21 cellular contexts compared by ENCODE assay signal in genomic region chr1:19397217-19397945, GRCh38.
A peak's percentile ranks its signal among the peaks of the same experiment; 100 is the strongest.
DNase-seq lines count a peak whose midpoint lies in the region; ATAC-seq and TF ChIP-seq lines count a peak whose summit lies in the region.
"Had no signal": no experiment of that assay in that cellular context is flagged by ENCODE, and none has a peak within 500 bp of the region (broad histone marks: within the 10 kb centered on the region; RNA-seq: fewer than 3 reads in every experiment).

No MANE protein-coding gene starts in this region.

- H3K36me3 Mint-ChIP-seq in CD8-positive, alpha-beta T cell = peaks cover 62% of the 10 kb centered on the region

- no peak for TF ChIP-seq EP300 in esophagus muscularis mucosa (IDR thresholded peaks at IDR 0.05)
- no peak for TF ChIP-seq EP300 in tibial nerve (IDR thresholded peaks at IDR 0.05)

- no peak for TF ChIP-seq CTCF in CD8-positive, alpha-beta T cell (IDR thresholded peaks at IDR 0.05)
- TF ChIP-seq CTCF in IMR-90 (conservative IDR thresholded peaks at IDR 0.05; ENCODE audit: low read depth, low read length) (no peak), esophagus muscularis mucosa (IDR thresholded peaks at IDR 0.05) (no peak), tibial nerve (IDR thresholded peaks at IDR 0.05) (no peak)

- H4K5ac ChIP-seq in IMR-90 (ENCODE audit: low read depth, low read length) = peak overlapping the region; percentile 19; the same call in 1 of the 2 replicates

- CTCF ChIA-PET in CD8-positive, alpha-beta T cell (lab: Charles Lee) = no interaction called here
- CTCF ChIA-PET in IMR-90 (lab: Yijun Ruan, JAX) = interaction anchor here (0.6 to 2.2 kb wide), 7 partner anchors 12 to 182 kb away, joined by 3 to 9 read pairs (median 3); no protein-coding TSS in a partner anchor

- dilution Hi-C loops in IMR-90 (cut with HindIII; ENCODE audit: low sequenced_read_pairs, unreplicated experiment) = no loop called here

- H2AK5ac ChIP-seq in IMR-90 (ENCODE audit: low read depth, low read length) = peak overlapping the region; percentile 92

- no peak overlapping the region for H3K9ac ChIP-seq in IMR-90 (ENCODE audit: low read depth, low read length)
- H3K9ac ChIP-seq: neural progenitor cell had no signal

- no peak overlapping the region for H3K4me3 ChIP-seq in CD8-positive, alpha-beta T cell (ENCODE audit: low read depth, low read length)
- H3K4me3 ChIP-seq in IMR-90 (ENCODE audit: insufficient read depth, low read depth, low read length) = no peak overlapping the region
- no peak overlapping the region for H3K4me3 ChIP-seq in esophagus muscularis mucosa
- H3K4me3 ChIP-seq in skin epidermis = no peak overlapping the region
- H3K4me3 ChIP-seq in tibial nerve = no peak overlapping the region
- H3K4me3 ChIP-seq: neural progenitor cell, SK-N-MC, testis had no signal

- no peak overlapping the region for H2AFZ ChIP-seq in IMR-90 (replicated peaks; ENCODE audit: low read length, poor library complexity)
- H2AFZ ChIP-seq: neural progenitor cell had no signal

- peak overlapping the region; percentile 85 for H2BK5ac ChIP-seq in IMR-90 (ENCODE audit: low read depth, low read length, poor library complexity, severe bottlenecking)

- ATAC-seq in CD8-positive, alpha-beta T cell = no peak
- no peak for ATAC-seq in IMR-90 (ENCODE audit: low read depth)
- ATAC-seq: activated CD8-positive, alpha-beta T cell treated with anti-CD3 and anti-CD28 coated beads for 36 hours had no signal

- no peak overlapping the region; the same call in 1 of the 2 replicates for H3K14ac ChIP-seq in IMR-90 (replicated peaks; ENCODE audit: low read depth, low read length)

- H3K27ac ChIP-seq in CD8-positive, alpha-beta T cell (ENCODE audit: low read depth, low read length) = no peak overlapping the region
- H3K27ac ChIP-seq in IMR-90 (ENCODE audit: insufficient read depth, low read length) = peak overlapping the region; percentile 56; the same call in 1 of the 2 replicates
- peak overlapping the region; percentile 88 to 97 (median 92) for H3K27ac ChIP-seq in esophagus muscularis mucosa (replicated peaks in 1 of 4)
- peak overlapping the region in 17 of 21 experiments; percentile 0 to 86 (median 50) for H3K27ac ChIP-seq in skin epidermis
- H3K27ac ChIP-seq in tibial nerve = no peak overlapping the region
- H3K27ac ChIP-seq: C4-2B, neural progenitor cell, SK-N-MC, testis had no signal

- no peaks in the 10 kb centered on the region for H3K27me3 ChIP-seq in CD8-positive, alpha-beta T cell (ENCODE audit: insufficient read depth, low read length)
- no peaks in the 10 kb centered on the region for H3K27me3 ChIP-seq in IMR-90 (ENCODE audit: control insufficient read depth, insufficient read depth, low read length)
- H3K27me3 ChIP-seq in esophagus muscularis mucosa = no peaks in the 10 kb centered on the region
- no peaks in the 10 kb centered on the region for H3K27me3 ChIP-seq in tibial nerve
- H3K27me3 ChIP-seq: neural progenitor cell, testis had no signal

- peak overlapping the region; percentile 85 for H4K91ac ChIP-seq in IMR-90 (ENCODE audit: insufficient read depth, low read depth, low read length)

- no peak overlapping the region for H3K23ac ChIP-seq in IMR-90 (ENCODE audit: low read depth, low read length)

- H3K9me3 Mint-ChIP-seq in CD8-positive, alpha-beta T cell = no peaks in the 10 kb centered on the region
- H3K9me3 Mint-ChIP-seq: activated CD8-positive, alpha-beta T cell treated with anti-CD3 and anti-CD28 coated beads for 36 hours; activated T-helper 2 cell treated with anti-CD3 and anti-CD28 coated beads, Interferon-gamma antibody, Interleukin-2, Interleukin-4, amounts not matched to agents 10 μg/mL and 5 μg/mL and 100 μg/mL, durations not matched to agents 14 hours and 24 hours and 36 hours; IgD-negative memory B cell; memory B cell; neural progenitor cell had no signal

- H3K9me1 ChIP-seq in IMR-90 (ENCODE audit: insufficient read depth, low read length) = peaks cover 52% of the 10 kb centered on the region

- H2BK120ac ChIP-seq in IMR-90 (ENCODE audit: low read depth, low read length) = peak overlapping the region; percentile 69

- BruUV-seq in IMR-90 (replicated peaks; lab: Mats Ljungman, UMichigan) = no TSS peak

- H3K4me1 ChIP-seq in CD8-positive, alpha-beta T cell (ENCODE audit: insufficient read depth, low read length) = peaks cover 46% of the 10 kb centered on the region
- H3K4me1 ChIP-seq in IMR-90 (ENCODE audit: control insufficient read depth, insufficient read depth, low read length) (peaks cover 44% of the 10 kb centered on the region), esophagus muscularis mucosa (peaks cover 52 to 92% (median 91%) of the 10 kb centered on the region in 4 donors), tibial nerve (peaks cover 0 to 81% (median 23%) of the 10 kb centered on the region in 4 donors)

- H3K27me3 Mint-ChIP-seq in CD8-positive, alpha-beta T cell (ENCODE audit: low read depth) = no peaks in the 10 kb centered on the region
- H3K27me3 Mint-ChIP-seq: activated CD8-positive, alpha-beta T cell treated with anti-CD3 and anti-CD28 coated beads for 36 hours; IgD-negative memory B cell; memory B cell had no signal

- TF ChIP-seq POLR2A in IMR-90 (IDR thresholded peaks at IDR 0.05; ENCODE audit: low read depth, low read length) = no peak
- TF ChIP-seq POLR2A in esophagus muscularis mucosa (IDR thresholded peaks at IDR 0.05; ENCODE audit: low read depth) = no peak
- TF ChIP-seq POLR2A in tibial nerve (IDR thresholded peaks at IDR 0.05) = no peak

- peaks cover 97% of the 10 kb centered on the region for H4K20me1 ChIP-seq in IMR-90 (ENCODE audit: insufficient read depth, low read length)

- H3K4ac ChIP-seq in IMR-90 (ENCODE audit: low read depth, low read length) = peak overlapping the region; percentile 76

- peaks cover 62 to 93% of the 10 kb centered on the region in 2 experiments for H3K79me1 ChIP-seq in IMR-90 (ENCODE audit: low read depth in 1 of 2, low read length in 2 of 2)

- peak overlapping the region; percentile 67 for H3K27ac Mint-ChIP-seq in CD8-positive, alpha-beta T cell
- H3K27ac Mint-ChIP-seq: activated CD8-positive, alpha-beta T cell treated with anti-CD3 and anti-CD28 coated beads for 36 hours; memory B cell; neural progenitor cell had no signal

- H3K4me1 Mint-ChIP-seq in CD8-positive, alpha-beta T cell (ENCODE audit: low read depth) = peaks cover 77% of the 10 kb centered on the region

- H3K56ac ChIP-seq in IMR-90 (ENCODE audit: extremely low read depth, insufficient read depth, low read length) = no peak overlapping the region

- intact Hi-C loops in CD8-positive, alpha-beta T cell (cut with DNase I, micrococcal nuclease) = no loop called here
- intact Hi-C loops in IMR-90 (cut with micrococcal nuclease) = loop anchor here (5.0 kb wide), 1 partner anchor 200 kb away; a partner anchor contains a TSS
- intact Hi-C loops in esophagus muscularis mucosa (cut with DNase I) = no loop called here

- WGBS in IMR-90 (ENCODE audit: extremely low coverage in 2 of 2, insufficient read length in 1 of 2), 2 experiments = 100% methylated on average over 6 of the region's 13 CpGs; no CpG with 5 or more reads in 1 of the 2 experiments
- WGBS in esophagus muscularis mucosa = 90% methylated on average over 13 of the region's 13 CpGs
- 86 to 95% methylated on average over 13 of the region's 13 CpGs for WGBS in tibial nerve, 2 donors

- in situ Hi-C loops in IMR-90 (cut with MboI; ENCODE audit: low sequenced_read_pairs) = no loop called here
- in situ Hi-C loops in KBM-7 (cut with MboI; ENCODE audit: low pct_unique_long_range_greater_than_20kb, low sequenced_read_pairs) = no loop called here

- peak overlapping the region; percentile 53 for H2BK20ac ChIP-seq in IMR-90 (ENCODE audit: low read depth, low read length)

- no peak overlapping the region for H3K4me3 Mint-ChIP-seq in CD8-positive, alpha-beta T cell
- H3K4me3 Mint-ChIP-seq: activated CD8-positive, alpha-beta T cell treated with anti-CD3 and anti-CD28 coated beads for 36 hours; IgD-negative memory B cell; memory B cell; neural progenitor cell had no signal

- H3K4me2 ChIP-seq in IMR-90 (ENCODE audit: low read depth, low read length) = no peak overlapping the region
- H3K4me2 ChIP-seq: neural progenitor cell had no signal

- POLR2A ChIA-PET in CD8-positive, alpha-beta T cell (lab: Charles Lee) = no interaction called here
- POLR2A ChIA-PET in IMR-90 (lab: Charles Lee; ENCODE audit: unreplicated experiment) = no interaction called here

- H2BK15ac ChIP-seq in IMR-90 (ENCODE audit: low read depth, low read length) = peak overlapping the region; percentile 36; the same call in 2 of the 3 replicates

- peak overlapping the region; percentile 42 for H3K18ac ChIP-seq in IMR-90 (ENCODE audit: low read depth, low read length)

- no peak for TF ChIP-seq RAD21 in IMR-90 (IDR thresholded peaks at IDR 0.05; ENCODE audit: low read length)

- H2AK9ac ChIP-seq in IMR-90 (replicated peaks; ENCODE audit: low read depth, low read length, poor library complexity) = no peak overlapping the region

- no peak for DNase-seq in CD8-positive, alpha-beta T cell
- no peak for DNase-seq in IMR-90
- DNase-seq in esophagus muscularis mucosa (ENCODE audit: extremely low spot score) = no peak
- DNase-seq in tibial nerve (ENCODE audit: low spot score in 2 of 2) = no peak
- no peak for DNase-seq in KBM-7
- no peak for DNase-seq in NCI-H69 (lab: John Stamatoyannopoulos, UW)
- DNase-seq: activated CD8-positive, alpha-beta T cell treated with anti-CD3 and anti-CD28 coated beads for 36 hours; erythroblast; head of caudate nucleus; islet precursor cell; NCI-H2029 treated with DMSO at 0.1 percent for 48 hours; NCI-H526 treated with DMSO at 0.1 percent for 48 hours; stimulated activated CD4-positive, alpha-beta T cell treated with anti-CD3 and anti-CD28 coated beads, Interleukin-2, amount 100 ng/mL, for 24 hours; testis had no signal

- peaks cover 7% of the 10 kb centered on the region for H3K36me3 ChIP-seq in CD8-positive, alpha-beta T cell (ENCODE audit: insufficient read depth, low read length)
- H3K36me3 ChIP-seq in IMR-90 (ENCODE audit: control insufficient read depth, insufficient read depth, low read length) (peaks cover 7% of the 10 kb centered on the region; the same call in 1 of the 2 replicates), esophagus muscularis mucosa (peaks cover 0 to 7% (median 5%) of the 10 kb centered on the region in 4 donors), tibial nerve (peaks cover 0 to 5% (median 0%) of the 10 kb centered on the region in 3 donors)
- H3K36me3 ChIP-seq: neural progenitor cell had no signal

- peak overlapping the region in 1 of 2 experiments; percentile 70; a peak in 2 of 4 replicates for H4K8ac ChIP-seq in IMR-90 (ENCODE audit: low read depth in 2 of 2, low read length in 2 of 2)

- no peaks in the 10 kb centered on the region for H3K9me3 ChIP-seq in CD8-positive, alpha-beta T cell (ENCODE audit: low read length)
- no peaks in the 10 kb centered on the region for H3K9me3 ChIP-seq in IMR-90 (ENCODE audit: control insufficient read depth, insufficient read depth, low read length)
- H3K9me3 ChIP-seq in esophagus muscularis mucosa = no peaks in the 10 kb centered on the region
- H3K9me3 ChIP-seq in tibial nerve = no peaks in the 10 kb centered on the region
- H3K9me3 ChIP-seq: testis had no signal

TF ChIP-seq in IMR-90, 13 proteins besides CTCF, POLR2A, EP300 and RAD21 (continues in another document):
- TF ChIP-seq NFE2L2 (IDR thresholded peaks at IDR 0.05; ENCODE audit: low read depth, low read length) = no peak
- TF ChIP-seq RCOR1 (IDR thresholded peaks at IDR 0.05; ENCODE audit: insufficient replicate concordance, low read length) = no peak
- no peak for TF ChIP-seq RFX5 (IDR thresholded peaks at IDR 0.05; ENCODE audit: low read depth, low read length)
- TF ChIP-seq CEBPB (IDR thresholded peaks at IDR 0.05; ENCODE audit: low read depth, low read length) = no peak

Comparison
In these comparisons a context has a peak if more than half of its experiments do, and no peak if none do; other contexts are left out.
1. H3K27ac ChIP-seq: peak in IMR-90 (single experiment), esophagus muscularis mucosa (4 of 4) and skin epidermis (17 of 21); none in CD8-positive, alpha-beta T cell (single experiment) and tibial nerve (0 of 4).